ENCODE assay signal across 1 cellular context in genomic region chr14:93691042-93691780, GRCh38.
TF ChIP-seq lines count a peak whose summit lies in the region.

No MANE protein-coding gene starts in this region.

TF ChIP-seq in HCT116, 20 proteins besides CTCF, POLR2A, EP300 and RAD21 (continued from another document):
- TF ChIP-seq REST (IDR thresholded peaks at IDR 0.05; ENCODE audit: low read depth): no peak
- peak; percentile 64 for TF ChIP-seq MAX (IDR thresholded peaks at IDR 0.05)
